Comparison of ENCODE assay signal across 8 cellular contexts in genomic region chr14:63388766-63389431, GRCh38.
A peak's percentile ranks its signal among the peaks of the same experiment; 100 is the strongest.
DNase-seq lines count a peak whose midpoint lies in the region; ATAC-seq lines count a peak whose summit lies in the region.

No MANE protein-coding gene starts in this region.

- peak; percentile 82 for ATAC-seq in GM21528 (IDR thresholded peaks at IDR 0.05; ENCODE audit: low FRiP score, unreplicated experiment)

- peak; percentile 50 for DNase-seq in Daoy (ENCODE audit: low read depth)
- DNase-seq in Kasumi-1 (lab: John Stamatoyannopoulos, UW), result peak; percentile 64 to 74
- DNase-seq in T-helper 2 cell, result peak in 3 of 5 experiments; percentile 11 to 66 (median 36)
- DNase-seq in astrocyte of the hippocampus (ENCODE audit: low read depth, low spot score), result peak; percentile 78
- DNase-seq in iPS-NIHi7 (ENCODE audit: extremely low spot score), result peak; percentile 68
- peak; percentile 72 for DNase-seq in stimulated activated CD4-positive, alpha-beta T cell treated with anti-CD3 and anti-CD28 coated beads, Interleukin-15, amount 100 ng/mL, for 24 hours
- no peak for DNase-seq in NCI-H128 (lab: John Stamatoyannopoulos, UW; ENCODE audit: unreplicated experiment)
